Comparison of ENCODE assay signal across 1 cellular context in the genomic region with DNA sequence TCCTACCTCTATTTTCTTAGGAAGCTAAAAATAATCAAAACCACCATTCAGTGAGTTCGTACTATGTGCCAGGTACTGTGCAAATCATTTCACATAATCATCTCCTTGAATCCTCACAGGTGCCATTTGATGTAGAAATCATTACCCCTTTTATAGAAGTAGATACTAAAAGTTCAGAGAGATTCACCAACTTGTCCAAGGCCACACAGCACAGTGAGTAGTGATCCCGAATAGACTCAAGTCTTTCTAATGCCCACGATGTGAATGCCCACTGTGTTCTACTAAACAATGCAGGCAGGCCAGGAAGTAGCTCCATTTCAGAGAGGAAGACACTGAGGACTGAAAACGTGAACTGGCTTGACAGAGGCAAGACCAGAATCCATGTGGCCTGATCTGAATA.
A peak's percentile ranks its signal among the peaks of the same experiment; 100 is the strongest.
TF ChIP-seq lines count a peak whose summit lies in the region.

No MANE protein-coding gene starts in this region.

TF ChIP-seq in HepG2, 621 proteins besides CTCF, POLR2A, EP300 and RAD21:
- TF ChIP-seq ZNF597 (CRISPR knock-in tag; IDR thresholded peaks at IDR 0.05) (no peak), RCOR2 (CRISPR knock-in tag; IDR thresholded peaks at IDR 0.05) (0 out of 2 replicates have a peak, but pooled peaks have one; percentile 24), ZNF34 (CRISPR knock-in tag; IDR thresholded peaks at IDR 0.05; ENCODE audit: borderline replicate concordance) (peak; percentile 38; the same call in 1 of the 2 replicates), XBP1 (CRISPR knock-in tag; IDR thresholded peaks at IDR 0.05) (no peak), NAIF1 (CRISPR knock-in tag; IDR thresholded peaks at IDR 0.05; ENCODE audit: borderline replicate concordance) (0 out of 2 replicates have a peak, but pooled peaks have one; percentile 24), ZNF75D (CRISPR knock-in tag; IDR thresholded peaks at IDR 0.05; ENCODE audit: borderline replicate concordance) (0 out of 2 replicates have a peak, but pooled peaks have one; percentile 29), ZNF629 (CRISPR knock-in tag; conservative IDR thresholded peaks at IDR 0.05) (peak; percentile 39; the same call in 1 of the 2 replicates), ZNF768 (CRISPR knock-in tag; IDR thresholded peaks at IDR 0.05) (peak; percentile 80; the same call in 1 of the 2 replicates), ARNT (IDR thresholded peaks at IDR 0.05) (no peak)
